In the genomic region with DNA sequence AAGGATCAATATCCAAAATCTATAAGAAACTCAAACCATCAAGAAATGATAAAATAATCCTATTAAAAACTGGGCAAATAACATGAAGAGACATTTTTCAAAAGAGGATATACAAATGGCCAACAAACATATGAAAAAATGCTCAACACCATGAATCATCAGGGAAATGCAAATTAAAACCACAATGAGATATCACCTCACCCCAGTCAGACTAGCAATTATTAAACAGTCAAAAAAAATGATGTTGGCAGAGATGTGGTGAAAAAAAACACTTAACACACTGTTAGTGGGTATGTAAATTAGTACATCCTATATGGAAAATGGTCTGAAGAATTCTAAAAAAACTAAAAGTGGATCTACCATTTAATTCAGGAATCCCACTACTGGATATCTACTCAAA, we compare ENCODE assay signal across 18 cellular contexts.
DNase-seq lines count a peak whose midpoint lies in the region; ATAC-seq, FAIRE-seq and TF ChIP-seq lines count a peak whose summit lies in the region.
"Had no signal": no experiment of that assay in that cellular context is flagged by ENCODE, and none has a peak within 500 bp of the region (broad histone marks: within the 10 kb centered on the region; RNA-seq: fewer than 3 reads in every experiment).

No MANE protein-coding gene starts in this region.

- no peak for TF ChIP-seq POLR2A in transverse colon (IDR thresholded peaks at IDR 0.05)
- TF ChIP-seq POLR2A in right lobe of liver (IDR thresholded peaks at IDR 0.05): no peak

- in situ Hi-C loops in transverse colon (cut with MboI; ENCODE audit: low pct_ligation_motif_present in 1 of 4, low pct_unique_long_range_greater_than_20kb in 1 of 4, low sequenced_read_pairs in 3 of 4): no loop called here

- ATAC-seq in right lobe of liver: no peak
- ATAC-seq in GM18867 (IDR thresholded peaks at IDR 0.05; ENCODE audit: unreplicated experiment): no peak
- ATAC-seq in GM19035 (IDR thresholded peaks at IDR 0.05; ENCODE audit: unreplicated experiment): no peak
- ATAC-seq: CD8-positive, alpha-beta T cell had no signal

- H3K36me3 ChIP-seq in bronchial epithelial cell (ENCODE audit: control insufficient read depth, insufficient read depth, low read length) (no peaks in the 10 kb centered on the region), transverse colon (no peaks in the 10 kb centered on the region), right lobe of liver (no peaks in the 10 kb centered on the region)
- H3K36me3 ChIP-seq: BLaER1 treated with 17β-estradiol and CSF1 and Interleukin-3, amounts not matched to agents 10 nM and 100 nM; HAP-1 had no signal

- DNase-seq in ELR (ENCODE audit: low read depth): peak; percentile 41
- DNase-seq in M059J (ENCODE audit: low read depth): peak; percentile 45
- peak; percentile 59 for DNase-seq in bronchial epithelial cell (ENCODE audit: low read depth)
- no peak for DNase-seq in transverse colon
- DNase-seq in right lobe of liver: no peak
- DNase-seq: Calu3; CD8-positive, alpha-beta T cell; DMS153; GF-D8; IMR-90; NCI-H1417; NCI-H187; NCI-H446; Right ventricle myocardium superior had no signal

- H3K4me1 ChIP-seq in transverse colon (no peaks in the 10 kb centered on the region), right lobe of liver (no peaks in the 10 kb centered on the region)
- H3K4me1 ChIP-seq: HAP-1 had no signal

- FAIRE-seq in bronchial epithelial cell (lab: Jason Lieb, UNC): no peak

- no peak for TF ChIP-seq EP300 in transverse colon (IDR thresholded peaks at IDR 0.05; ENCODE audit: low read depth)

- TF ChIP-seq CTCF in bronchial epithelial cell (IDR thresholded peaks at IDR 0.05; ENCODE audit: insufficient read depth, low read length, severe bottlenecking) (no peak), transverse colon (IDR thresholded peaks at IDR 0.05) (no peak), right lobe of liver (IDR thresholded peaks at IDR 0.05) (no peak)

- no peak overlapping the region for H3K27ac ChIP-seq in transverse colon
- H3K27ac ChIP-seq in right lobe of liver: no peak overlapping the region
- H3K27ac ChIP-seq: BLaER1 treated with 17β-estradiol and CSF1 and Interleukin-3, amounts not matched to agents 10 nM and 100 nM had no signal

- H3K9me3 ChIP-seq in transverse colon (no peaks in the 10 kb centered on the region), right lobe of liver (no peaks in the 10 kb centered on the region)
- H3K9me3 ChIP-seq: BLaER1 treated with 17β-estradiol and CSF1 and Interleukin-3, amounts not matched to agents 10 nM and 100 nM; HAP-1 had no signal

- no peak overlapping the region for H3K4me3 ChIP-seq in bronchial epithelial cell (ENCODE audit: low read depth, low read length)
- H3K4me3 ChIP-seq in transverse colon: no peak overlapping the region
- H3K4me3 ChIP-seq in right lobe of liver: no peak overlapping the region
- H3K4me3 ChIP-seq: BLaER1 treated with 17β-estradiol and CSF1 and Interleukin-3, amounts not matched to agents 10 nM and 100 nM; HAP-1 had no signal

- intact Hi-C loops in transverse colon (cut with DNase I; ENCODE audit: low total_unique reads) (no loop called here), right lobe of liver (cut with DNase I) (no loop called here)

- H3K27me3 ChIP-seq in bronchial epithelial cell (ENCODE audit: control insufficient read depth, insufficient read depth, low read length): no peaks in the 10 kb centered on the region
- no peaks in the 10 kb centered on the region for H3K27me3 ChIP-seq in transverse colon
- no peaks in the 10 kb centered on the region for H3K27me3 ChIP-seq in right lobe of liver
- H3K27me3 ChIP-seq: BLaER1 treated with 17β-estradiol and CSF1 and Interleukin-3, amounts not matched to agents 10 nM and 100 nM had no signal

Comparison
In these comparisons a context has a peak if more than half of its experiments do, and no peak if none do; other contexts are left out.
1. DNase-seq: peak in ELR (single experiment), M059J (single experiment) and bronchial epithelial cell (single experiment); none in transverse colon (single experiment) and right lobe of liver (0 of 3).